13 cellular contexts compared by ENCODE assay signal in genomic region chr2:55985406-55985805, GRCh38.
DNase-seq lines count a peak whose midpoint lies in the region; ATAC-seq, FAIRE-seq and TF ChIP-seq lines count a peak whose summit lies in the region.
"Had no signal": no experiment of that assay in that cellular context is flagged by ENCODE, and none has a peak within 500 bp of the region (broad histone marks: within the 10 kb centered on the region; RNA-seq: fewer than 3 reads in every experiment).

No MANE protein-coding gene starts in this region.

- H3K27me3 ChIP-seq in tibial artery = no peaks in the 10 kb centered on the region

- H3K9me3 ChIP-seq in tibial artery = no peaks in the 10 kb centered on the region

- peak; percentile 88 for ATAC-seq in HG02763 (IDR thresholded peaks at IDR 0.05; ENCODE audit: unreplicated experiment)
- ATAC-seq in HG03571 (IDR thresholded peaks at IDR 0.05; ENCODE audit: unreplicated experiment) = peak; percentile 68

- H3K4me1 ChIP-seq in tibial artery = peaks cover 0 to 38% (median 0%) of the 10 kb centered on the region in 4 donors
- H3K4me1 ChIP-seq: parathyroid adenoma had no signal

- H3K36me3 ChIP-seq in tibial artery = no peaks in the 10 kb centered on the region

- H3K4me3 ChIP-seq in tibial artery = no peak overlapping the region

- no peak overlapping the region for H3K27ac ChIP-seq in tibial artery
- H3K27ac ChIP-seq: parathyroid adenoma had no signal

- DNase-seq in GM19239 (ENCODE audit: insufficient read length, low spot score) (peak; percentile 2), pons (ENCODE audit: low spot score) (peak; percentile 25), tibial artery (no peak), cerebellar nuclear complex (lab: John Stamatoyannopoulos, UW) (no peak), DMS53 treated with DMSO at 0.1 percent for 48 hours (lab: John Stamatoyannopoulos, UW; ENCODE audit: unreplicated experiment) (no peak)
- DNase-seq: activated naive CD4-positive, alpha-beta T cell; effector CD8-positive, alpha-beta T cell; NCI-H82 had no signal

- TF ChIP-seq CTCF in tibial artery (IDR thresholded peaks at IDR 0.05) = no peak

- intact Hi-C loops in tibial artery (cut with DNase I; ENCODE audit: low total_unique reads) = no loop called here

- FAIRE-seq in GM19239 (lab: Jason Lieb, UNC) = peak; percentile 82
- FAIRE-seq: HTR-8/SVneo, islet of Langerhans had no signal

Comparison
In these comparisons a context has a peak if more than half of its experiments do, and no peak if none do; other contexts are left out.
1. DNase-seq: peak in GM19239 (single experiment) and pons (single experiment); none in tibial artery (0 of 2), cerebellar nuclear complex (0 of 2) and DMS53 treated with DMSO at 0.1 percent for 48 hours (single experiment).